Comparison of ENCODE assay signal across 13 cellular contexts in the genomic region with DNA sequence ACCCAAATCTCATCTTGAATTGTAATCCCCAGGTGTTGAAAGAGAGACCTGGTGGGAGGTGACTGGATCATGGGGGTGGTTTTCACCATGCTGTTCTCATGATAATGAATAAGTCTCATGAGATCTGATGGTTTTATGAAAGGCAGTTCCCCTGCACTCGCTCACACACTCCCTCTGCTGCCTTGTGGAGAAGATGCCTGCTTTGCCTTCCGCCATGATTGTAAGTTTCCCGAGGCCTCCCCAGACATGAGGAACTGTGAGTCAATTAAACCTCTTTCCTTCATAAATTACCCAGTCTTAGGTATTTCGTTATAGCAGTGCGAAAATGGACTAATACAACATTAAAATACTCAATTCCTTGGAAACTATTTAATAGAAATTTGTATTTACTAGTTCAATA.
A peak's percentile ranks its signal among the peaks of the same experiment; 100 is the strongest.
DNase-seq lines count a peak whose midpoint lies in the region; TF ChIP-seq lines count a peak whose summit lies in the region.
"Had no signal": no experiment of that assay in that cellular context is flagged by ENCODE, and none has a peak within 500 bp of the region (broad histone marks: within the 10 kb centered on the region; RNA-seq: fewer than 3 reads in every experiment).

No MANE protein-coding gene starts in this region.

- H3K27ac ChIP-seq in Karpas-422 (ENCODE audit: low read length): no peak overlapping the region
- H3K27ac ChIP-seq in mesendoderm (ENCODE audit: low read depth, low read length): no peak overlapping the region
- H3K27ac ChIP-seq in esophagus muscularis mucosa (replicated peaks in 1 of 4): no peak overlapping the region

- no peak for TF ChIP-seq EP300 in esophagus muscularis mucosa (IDR thresholded peaks at IDR 0.05)

- no peak overlapping the region for H3K18ac ChIP-seq in mesendoderm (ENCODE audit: low read length)

- no peaks in the 10 kb centered on the region for H3K4me1 ChIP-seq in Karpas-422 (ENCODE audit: low read length)
- H3K4me1 ChIP-seq in mesendoderm (ENCODE audit: control insufficient read depth, low read depth, low read length): no peaks in the 10 kb centered on the region
- H3K4me1 ChIP-seq in esophagus muscularis mucosa: no peaks in the 10 kb centered on the region

- H3K23ac ChIP-seq in mesendoderm (ENCODE audit: low read length): no peak overlapping the region

- H2AK5ac ChIP-seq in mesendoderm (ENCODE audit: low read length): no peak overlapping the region

- DNase-seq in DMS53 (lab: John Stamatoyannopoulos, UW): peak; percentile 31
- no peak for DNase-seq in DMS53 treated with DMSO at 0.1 percent for 48 hours (lab: John Stamatoyannopoulos, UW; ENCODE audit: unreplicated experiment)
- peak; percentile 59 for DNase-seq in Karpas-422
- peak; percentile 27 for DNase-seq in RPMI8226
- peak; percentile 15 for DNase-seq in mesendoderm
- no peak for DNase-seq in lower leg skin (ENCODE audit: low spot score in 2 of 2)
- no peak for DNase-seq in MV-4-11 (lab: John Stamatoyannopoulos, UW)
- DNase-seq in esophagus muscularis mucosa (ENCODE audit: extremely low spot score): no peak
- DNase-seq: NCI-H1092 treated with DMSO at 0.1 percent for 48 hours; NCI-H1694; NCI-H510A; NK-92 treated with Interleukin-12 subunit alpha and Interleukin-12 subunit beta, amount 100 ng/mL, for 24 hours; Right ventricle myocardium superior had no signal

- TF ChIP-seq CTCF in lower leg skin (IDR thresholded peaks at IDR 0.05): no peak
- TF ChIP-seq CTCF in esophagus muscularis mucosa (IDR thresholded peaks at IDR 0.05): no peak

- H3K4me3 ChIP-seq in Karpas-422 (ENCODE audit: low read length) (no peak overlapping the region), mesendoderm (ENCODE audit: low read length) (no peak overlapping the region), lower leg skin (ENCODE audit: low read depth, poor library complexity, severe bottlenecking) (no peak overlapping the region), esophagus muscularis mucosa (no peak overlapping the region)

- H3K27me3 ChIP-seq in Karpas-422 (ENCODE audit: low read length): no peaks in the 10 kb centered on the region
- H3K27me3 ChIP-seq in mesendoderm (ENCODE audit: insufficient read depth, low read length, poor library complexity): no peaks in the 10 kb centered on the region
- no peaks in the 10 kb centered on the region for H3K27me3 ChIP-seq in esophagus muscularis mucosa

- H3K9me2 ChIP-seq in Karpas-422 (replicated peaks; ENCODE audit: insufficient read depth, low read length): no peaks in the 10 kb centered on the region

- no peaks in the 10 kb centered on the region for H4K20me1 ChIP-seq in Karpas-422 (ENCODE audit: insufficient read depth, low read depth, low read length)

- H3K56ac ChIP-seq in mesendoderm (ENCODE audit: low read length): no peak overlapping the region

- H4K8ac ChIP-seq in mesendoderm (ENCODE audit: low read depth, low read length): no peak overlapping the region

- no peak overlapping the region for H2BK5ac ChIP-seq in mesendoderm (ENCODE audit: low read length)

- no peak overlapping the region for H4K5ac ChIP-seq in mesendoderm (ENCODE audit: low read length)

- intact Hi-C loops in lower leg skin (cut with DNase I; ENCODE audit: low total_unique reads): no loop called here
- intact Hi-C loops in esophagus muscularis mucosa (cut with DNase I): no loop called here

- no CpG with 5 or more reads among the region's 5 CpGs for WGBS in mesendoderm (ENCODE audit: extremely low coverage, insufficient coverage, low lambda C conversion rate)
- WGBS in lower leg skin, 2 donors: 90 to 92% methylated on average over 5 of the region's 5 CpGs
- WGBS in esophagus muscularis mucosa: 94% methylated on average over 5 of the region's 5 CpGs

- no peaks in the 10 kb centered on the region for H3K36me3 ChIP-seq in Karpas-422 (ENCODE audit: insufficient read depth, low read length)
- H3K36me3 ChIP-seq in mesendoderm (ENCODE audit: control insufficient read depth, insufficient read depth, low read length): no peaks in the 10 kb centered on the region
- H3K36me3 ChIP-seq in esophagus muscularis mucosa: no peaks in the 10 kb centered on the region

- H2AFZ ChIP-seq in Karpas-422 (ENCODE audit: low read length): no peak overlapping the region

- no peaks in the 10 kb centered on the region for H3K79me1 ChIP-seq in mesendoderm (ENCODE audit: low read length)

- no peak overlapping the region for H2BK15ac ChIP-seq in mesendoderm (replicated peaks; ENCODE audit: low read depth)

- H2BK120ac ChIP-seq in mesendoderm (ENCODE audit: low read depth, low read length): no peak overlapping the region

- TF ChIP-seq POLR2A in lower leg skin (IDR thresholded peaks at IDR 0.05): no peak
- TF ChIP-seq POLR2A in esophagus muscularis mucosa (IDR thresholded peaks at IDR 0.05; ENCODE audit: low read depth): no peak

- no peak overlapping the region for H3K4ac ChIP-seq in mesendoderm (ENCODE audit: low read depth, low read length)

- no peak overlapping the region for H3K9ac ChIP-seq in Karpas-422 (ENCODE audit: low read length)
- H3K9ac ChIP-seq in mesendoderm (ENCODE audit: low read length): no peak overlapping the region

- H3K9me3 ChIP-seq in Karpas-422 (ENCODE audit: low read length) (no peaks in the 10 kb centered on the region), esophagus muscularis mucosa (no peaks in the 10 kb centered on the region)

- H3K4me2 ChIP-seq in Karpas-422 (ENCODE audit: low read depth, low read length, poor library complexity, severe bottlenecking) (no peak overlapping the region), mesendoderm (ENCODE audit: low read length) (no peak overlapping the region)

- H3K79me2 ChIP-seq in Karpas-422 (ENCODE audit: low read length) (no peaks in the 10 kb centered on the region), mesendoderm (ENCODE audit: control insufficient read depth, insufficient read depth, low read length) (no peaks in the 10 kb centered on the region)

Comparison
In these comparisons a context has a peak if more than half of its experiments do, and no peak if none do; other contexts are left out.
1. DNase-seq: peak in DMS53 (single experiment), Karpas-422 (single experiment), RPMI8226 (single experiment) and mesendoderm (single experiment); none in DMS53 treated with DMSO at 0.1 percent for 48 hours (single experiment), lower leg skin (0 of 2), MV-4-11 (single experiment) and esophagus muscularis mucosa (single experiment).